ENCODE assay signal across 10 cellular contexts in genomic region chr10:132408367-132408781, GRCh38. TPM values are rescaled to one million over a fixed set of nuclear protein-coding genes. Genes with fewer than 3 reads are reported as not detected.
A peak's percentile ranks its signal among the peaks of the same experiment; 100 is the strongest.
DNase-seq lines count a peak whose midpoint lies in the region; ATAC-seq and TF ChIP-seq lines count a peak whose summit lies in the region.
"Had no signal": no experiment of that assay in that cellular context is flagged by ENCODE, and none has a peak within 500 bp of the region (broad histone marks: within the 10 kb centered on the region; RNA-seq: fewer than 3 reads in every experiment).

No MANE protein-coding gene starts in this region.

- TF ChIP-seq EP300 in suprapubic skin (IDR thresholded peaks at IDR 0.05): no peak

- H3K4me3 ChIP-seq in lower lobe of right lung: peak overlapping the region; percentile 42
- peak overlapping the region; percentile 37 for H3K4me3 ChIP-seq in suprapubic skin
- H3K4me3 ChIP-seq: A549 had no signal

- H3K4me1 ChIP-seq in lower lobe of right lung (peaks cover 62% of the 10 kb centered on the region), suprapubic skin (peaks cover 80% of the 10 kb centered on the region)

- H3K9me3 ChIP-seq in lower lobe of right lung (no peaks in the 10 kb centered on the region), suprapubic skin (no peaks in the 10 kb centered on the region)
- H3K9me3 ChIP-seq: A549 had no signal

- H3K36me3 ChIP-seq in lower lobe of right lung (peaks cover 29% of the 10 kb centered on the region), suprapubic skin (peaks cover 23% of the 10 kb centered on the region)

- DNase-seq in NCI-H1417 (lab: John Stamatoyannopoulos, UW) (peak in 2 of 3 experiments; percentile 56 to 65), NCI-H1417 treated with DMSO at 0.1 percent for 48 hours (lab: John Stamatoyannopoulos, UW) (no peak), caudate nucleus (lab: John Stamatoyannopoulos, UW) (peak in 2 of 61 donors; percentile 43 to 47), lower lobe of right lung (no peak), suprapubic skin (ENCODE audit: low spot score in 2 of 2) (no peak), NCI-H446 treated with DMSO at 0.1 percent for 48 hours (lab: John Stamatoyannopoulos, UW) (no peak)
- DNase-seq: activated effector memory CD4-positive, alpha-beta T cell treated with Interleukin-2 at 50 U/mL for 16 hours had no signal

- TF ChIP-seq CTCF in lower lobe of right lung (IDR thresholded peaks at IDR 0.05) (no peak), suprapubic skin (IDR thresholded peaks at IDR 0.05) (no peak)

- WGBS in suprapubic skin: 41% methylated on average over 8 of the region's 20 CpGs

- intact Hi-C loops in lower lobe of right lung (cut with DNase I): no loop called here

- ATAC-seq in lower lobe of right lung (peak; percentile 33 to 58), HG03442 (IDR thresholded peaks at IDR 0.05; ENCODE audit: unreplicated experiment) (no peak), GM21515 (IDR thresholded peaks at IDR 0.05; ENCODE audit: unreplicated experiment) (no peak)
- ATAC-seq: A549 had no signal

- TF ChIP-seq POLR2A in suprapubic skin (IDR thresholded peaks at IDR 0.05): no peak

- H3K27me3 ChIP-seq in lower lobe of right lung (ENCODE audit: low read depth) (no peaks in the 10 kb centered on the region), suprapubic skin (no peaks in the 10 kb centered on the region)

- peak overlapping the region; percentile 82 for H3K27ac ChIP-seq in caudate nucleus (ENCODE audit: low read depth, low read length)
- peak overlapping the region; percentile 95 for H3K27ac ChIP-seq in lower lobe of right lung
- H3K27ac ChIP-seq in suprapubic skin: peak overlapping the region; percentile 89

RNA-seq across cellular contexts. Expression of gene PWWP2B, which starts 11.4 kb away (rescaled TPM):
- 25.2 TPM for total RNA-seq in lower lobe of right lung
- 10 to 100 TPM; 15.2 to 19.4 (median 18.3) TPM for total RNA-seq in suprapubic skin

Comparison
In these comparisons a context has a peak if more than half of its experiments do, and no peak if none do; other contexts are left out.
1. DNase-seq: peak in NCI-H1417 (2 of 3); none in NCI-H1417 treated with DMSO at 0.1 percent for 48 hours (single experiment), lower lobe of right lung (single experiment), suprapubic skin (0 of 2) and NCI-H446 treated with DMSO at 0.1 percent for 48 hours (single experiment).
2. ATAC-seq: peak in lower lobe of right lung (2 of 2); none in HG03442 (single experiment) and GM21515 (single experiment).
3. Peak in every context shown above with its lines, with median percentiles within 50 percentile points of each other: H3K27ac ChIP-seq.